10 cellular contexts compared by ENCODE assay signal in genomic region chr5:150490296-150490669, GRCh38. TPM values are rescaled to one million over a fixed set of nuclear protein-coding genes. Genes with fewer than 3 reads are reported as not detected.
DNase-seq lines count a peak whose midpoint lies in the region; ATAC-seq, FAIRE-seq and TF ChIP-seq lines count a peak whose summit lies in the region.
"Had no signal": no experiment of that assay in that cellular context is flagged by ENCODE, and none has a peak within 500 bp of the region (broad histone marks: within the 10 kb centered on the region; RNA-seq: fewer than 3 reads in every experiment).

No MANE protein-coding gene starts in this region.

- TF ChIP-seq EP300 in A549 (IDR thresholded peaks at IDR 0.05) = no peak

- no peak for FAIRE-seq in A549 (lab: Jason Lieb, UNC)

- H3K27ac ChIP-seq in A549 (peak overlapping the region in 1 of 2 experiments; percentile 100; a peak in 3 of 6 replicates), MM.1S (ENCODE audit: low read length) (peak overlapping the region; percentile 42; the same call in 1 of the 2 replicates), neutrophil (peak overlapping the region; percentile 98)
- H3K27ac ChIP-seq: KMS-11 had no signal

- TF ChIP-seq CTCF in A549 (IDR thresholded peaks at IDR 0.05) (no peak), MM.1S (IDR thresholded peaks at IDR 0.05; ENCODE audit: low read length) (no peak), epithelial cell of esophagus (IDR thresholded peaks at IDR 0.05; ENCODE audit: insufficient read depth, low read depth, low read length, missing control alignments) (no peak), neutrophil (IDR thresholded peaks at IDR 0.05) (no peak)

- peaks cover 56% of the 10 kb centered on the region for H3K79me2 ChIP-seq in MM.1S (ENCODE audit: low read length)

- H3K4me3 ChIP-seq in A549 (no peak overlapping the region), MM.1S (ENCODE audit: low read length) (no peak overlapping the region), epithelial cell of esophagus (ENCODE audit: low read length) (no peak overlapping the region), neutrophil (ENCODE audit: low read depth in 1 of 2, low read length in 1 of 2) (peak overlapping the region; percentile 67 to 91)

- no peak overlapping the region for H3K9ac ChIP-seq in MM.1S (ENCODE audit: low read length)
- H3K9ac ChIP-seq: KMS-11 had no signal

- H3K27me3 ChIP-seq in MM.1S (replicated peaks; ENCODE audit: insufficient read depth, low read length) (no peaks in the 10 kb centered on the region), neutrophil (no peaks in the 10 kb centered on the region)

- H4K20me1 ChIP-seq in MM.1S (ENCODE audit: insufficient read depth, low read length) = no peaks in the 10 kb centered on the region

- no peak overlapping the region for H2AFZ ChIP-seq in MM.1S (ENCODE audit: low read length)

- H3K4me1 ChIP-seq in A549 (peaks cover 68% of the 10 kb centered on the region), MM.1S (ENCODE audit: low read length) (peaks cover 34% of the 10 kb centered on the region), neutrophil (ENCODE audit: control insufficient read depth in 1 of 2, insufficient read depth in 1 of 2, low read depth in 1 of 2, low read length in 1 of 2) (peaks cover 64 to 70% of the 10 kb centered on the region in 2 experiments)

- WGBS in A549 (ENCODE audit: missing lambda C conversion rate) = 92% methylated on average over 2 of the region's 2 CpGs

- ATAC-seq in A549 = no peak
- ATAC-seq in GM18511 (IDR thresholded peaks at IDR 0.05; ENCODE audit: unreplicated experiment) = no peak

- TF ChIP-seq RAD21 in A549 (conservative IDR thresholded peaks at IDR 0.05 in 1 of 2, IDR thresholded peaks at IDR 0.05 in 1 of 2) = no peak

- no peaks in the 10 kb centered on the region for H3K9me2 ChIP-seq in MM.1S (replicated peaks; ENCODE audit: insufficient read depth, low read length)

- H3K9me3 ChIP-seq in A549 (no peaks in the 10 kb centered on the region), MM.1S (replicated peaks; ENCODE audit: insufficient read depth, low read length) (no peaks in the 10 kb centered on the region), neutrophil (no peaks in the 10 kb centered on the region)

- H3F3A ChIP-seq in MM.1S (ENCODE audit: insufficient read depth, low read length) = peaks cover 8% of the 10 kb centered on the region

- DNase-seq in A549 (ENCODE audit: low read depth in 1 of 2, low spot score in 1 of 2) (no peak), MM.1S (no peak), epithelial cell of esophagus (ENCODE audit: low read depth) (peak; percentile 53), NCI-H510A (lab: John Stamatoyannopoulos, UW) (no peak), NCI-H1092 treated with DMSO at 0.1 percent for 48 hours (lab: John Stamatoyannopoulos, UW) (no peak), NCI-H510A treated with DMSO at 0.1 percent for 48 hours (lab: John Stamatoyannopoulos, UW) (no peak)
- DNase-seq: SW 1271 had no signal

- POLR2A ChIA-PET in A549 (lab: Yijun Ruan, JAX) = interaction anchor here (1.1 kb wide), 1 partner anchor 8 kb away, joined by 3 read pairs; no protein-coding TSS in a partner anchor

- CTCF ChIA-PET in A549 (lab: Yijun Ruan, JAX) = interaction anchor here (0.9 to 33.5 kb wide), 7 partner anchors 11 to 60 kb away, joined by 3 to 439 read pairs (median 9); partner anchors contain the start of gene NDST1

- TF ChIP-seq POLR2A in A549 (IDR thresholded peaks at IDR 0.05; ENCODE audit: low read length) = no peak

- H3K36me3 ChIP-seq in MM.1S (replicated peaks; ENCODE audit: insufficient read depth, low read length) (no peaks in the 10 kb centered on the region), neutrophil (peaks cover 13% of the 10 kb centered on the region)

- H3K4me2 ChIP-seq in A549 = peak overlapping the region; percentile 67; the same call in 1 of the 3 replicates
- 0 out of 2 replicates have a peak overlapping the region, but pooled peaks have one; percentile 3 for H3K4me2 ChIP-seq in MM.1S (ENCODE audit: low read depth, low read length)
- H3K4me2 ChIP-seq: KMS-11 had no signal

TF ChIP-seq in A549, 52 proteins besides CTCF, POLR2A, EP300 and RAD21:
- TF ChIP-seq SMC3 (IDR thresholded peaks at IDR 0.05) = no peak
- no peak for TF ChIP-seq TFCP2L1 (CRISPR knock-in tag; IDR thresholded peaks at IDR 0.05)
- no peak for TF ChIP-seq NPAS2 (CRISPR knock-in tag; IDR thresholded peaks at IDR 0.05; ENCODE audit: borderline replicate concordance)
- TF ChIP-seq HDAC2 (IDR thresholded peaks at IDR 0.05) = no peak
- TF ChIP-seq MAFK (IDR thresholded peaks at IDR 0.05; ENCODE audit: partially characterized antibody) = no peak

RNA-seq across cellular contexts. Expression of gene NDST1, which starts 17.6 kb away (rescaled TPM):
- 24.4 and 27.7 TPM in 2 replicates for polyA plus RNA-seq in A549 (2011; rRNA removed)
- 28.2 and 45.6 TPM in 2 replicates for polyA plus RNA-seq in A549 (2012; cell fraction: cytosol; rRNA removed)
- 70.2 and 91.2 TPM in 2 replicates for polyA plus RNA-seq in A549 (2012; cell fraction: nucleus; rRNA removed)
- 50.8 to 59.7 TPM (median 55.8 TPM) in 3 replicates for polyA plus RNA-seq in A549 (2017; fragmentation: RNase III; extraction: RNeasy Plus Mini Kit Qiagen cat#74134 plus additional on column Dnase treatment)
- polyA minus RNA-seq in A549 (2011; rRNA and poly(A)+ RNA removed) = 37.2 and 50.7 TPM in 2 replicates

RNA-seq across cellular contexts. Expression of gene RPS14, which starts 40.7 kb away (rescaled TPM):
- polyA plus RNA-seq in A549 (2011; rRNA removed) (3,799 and 4,312 TPM in 2 replicates), A549 (2017; fragmentation: RNase III; extraction: RNeasy Plus Mini Kit Qiagen cat#74134 plus additional on column Dnase treatment) (3,127 to 3,794 TPM (median 3,716 TPM) in 3 replicates)
- 5,803 and 7,483 TPM in 2 replicates for polyA plus RNA-seq in A549 (2012; cell fraction: cytosol; rRNA removed)
- polyA plus RNA-seq in A549 (2012; cell fraction: nucleus; rRNA removed) = 1,682 and 2,988 TPM in 2 replicates
- polyA minus RNA-seq in A549 (2011; rRNA and poly(A)+ RNA removed) = 949 and 1,168 TPM in 2 replicates

Comparison
In these comparisons a context has a peak if more than half of its experiments do, and no peak if none do; other contexts are left out.
1. H3K4me3 ChIP-seq: peak in neutrophil (2 of 2); none in A549 (single experiment), MM.1S (single experiment) and epithelial cell of esophagus (single experiment).